ENCODE assay signal across 9 cellular contexts in genomic region chr1:177170756-177171535, GRCh38. TPM values are rescaled to one million over a fixed set of nuclear protein-coding genes. Genes with fewer than 3 reads are reported as not detected.
DNase-seq lines count a peak whose midpoint lies in the region; ATAC-seq, FAIRE-seq and TF ChIP-seq lines count a peak whose summit lies in the region.
"Had no signal": no experiment of that assay in that cellular context is flagged by ENCODE, and none has a peak within 500 bp of the region (broad histone marks: within the 10 kb centered on the region; RNA-seq: fewer than 3 reads in every experiment).

Gene BRINP2, plus strand, starts transcription at chr1:177170958. Its CDS starts 58,919 bp downstream, at chr1:177229877.

- H3K36me3 ChIP-seq in HEK293 (ENCODE audit: control insufficient read depth in 2 of 2, insufficient read depth in 1 of 2, low read length in 2 of 2) (no peaks in the 10 kb centered on the region), ectodermal cell (ENCODE audit: control insufficient read depth, insufficient read depth, low read length) (no peaks in the 10 kb centered on the region)

- FAIRE-seq in D721Med (lab: Jason Lieb, UNC) (peak; percentile 6), RCC 7860 (lab: Jason Lieb, UNC) (no peak)
- FAIRE-seq: islet of Langerhans had no signal

- POLR2A ChIA-PET in HEK293 (lab: Yijun Ruan, JAX), result interaction anchor here (0.7 to 1.2 kb wide), 2 partner anchors 11 to 30 kb away, joined by 3 to 10 read pairs; no protein-coding TSS in a partner anchor

- peak; percentile 85 for DNase-seq in D721Med (ENCODE audit: insufficient read length, low spot score)
- peak; percentile 46 for DNase-seq in NCI-H460 (ENCODE audit: extremely low read depth, low read depth)
- peak; percentile 85 for DNase-seq in middle frontal gyrus (ENCODE audit: extremely low spot score, low spot score)
- no peak for DNase-seq in RCC 7860 (ENCODE audit: low spot score)
- DNase-seq in Kasumi-1 (lab: John Stamatoyannopoulos, UW), result no peak

- TF ChIP-seq CTCF in D721Med (IDR thresholded peaks at IDR 0.05; ENCODE audit: insufficient read depth, missing control alignments) (no peak), HEK293 (tag by site-specific recombination; IDR thresholded peaks at IDR 0.05) (no peak)

- no peak for ATAC-seq in HG02970 (IDR thresholded peaks at IDR 0.05; ENCODE audit: low FRiP score, unreplicated experiment)

- no peak within 1 kb of the TSS for H3K27ac ChIP-seq in HEK293 (ENCODE audit: extremely low read depth, low read depth, low read length)
- no peak within 1 kb of the TSS for H3K27ac ChIP-seq in ectodermal cell (ENCODE audit: insufficient read depth, low read depth, low read length, poor library complexity, severe bottlenecking)

- H3K4me1 ChIP-seq in HEK293 (ENCODE audit: control insufficient read depth, insufficient read depth, low read length) (peaks cover 4% of the 10 kb centered on the region), ectodermal cell (ENCODE audit: control insufficient read depth, insufficient read depth, low read length) (peaks cover 5% of the 10 kb centered on the region)

- peak within 1 kb of the TSS; percentile 46 for H3K4me3 ChIP-seq in HEK293 (ENCODE audit: low read depth, low read length)
- peak within 1 kb of the TSS; percentile 48 for H3K4me3 ChIP-seq in ectodermal cell (ENCODE audit: insufficient read depth, low read depth, low read length)

- WGBS in ectodermal cell, 2 experiments, result 1% methylated on average over 49 of the region's 49 CpGs

- CTCF ChIA-PET in HEK293 (lab: Yijun Ruan, JAX), result interaction anchor here (0.7 to 3.8 kb wide), 3 partner anchors 10 to 268 kb away, joined by 3 to 30 read pairs (median 6); no protein-coding TSS in a partner anchor

- no peaks in the 10 kb centered on the region for H3K9me3 ChIP-seq in HEK293 (ENCODE audit: control insufficient read depth, insufficient read depth, low read depth, low read length)
- H3K9me3 ChIP-seq in ectodermal cell (ENCODE audit: control insufficient read depth, low read length), result no peaks in the 10 kb centered on the region

- peaks cover 94% of the 10 kb centered on the region for H3K27me3 ChIP-seq in ectodermal cell (ENCODE audit: control insufficient read depth, insufficient read depth, low read length, poor library complexity, severe bottlenecking)

TF ChIP-seq in HEK293, 187 proteins besides CTCF, POLR2A, EP300 and RAD21 (continues in another document):
- no peak for TF ChIP-seq ZBTB1 (tag by site-specific recombination; IDR thresholded peaks at IDR 0.05)
- no peak for TF ChIP-seq ZNF626 (tag by site-specific recombination; IDR thresholded peaks at IDR 0.05)
- TF ChIP-seq ZNF501 (tag by site-specific recombination; IDR thresholded peaks at IDR 0.05), result 0 out of 2 replicates have a peak, but pooled peaks have one; percentile 28
- TF ChIP-seq ZBTB20 (tag by site-specific recombination; IDR thresholded peaks at IDR 0.05), result peak; percentile 98
- TF ChIP-seq ZNF366 (tag by site-specific recombination; conservative IDR thresholded peaks at IDR 0.05), result peak; percentile 61; the same call in 1 of the 2 replicates
- no peak for TF ChIP-seq ZNF354C (tag by site-specific recombination; IDR thresholded peaks at IDR 0.05; ENCODE audit: borderline replicate concordance, low read depth)
- no peak for TF ChIP-seq ZNF23 (tag by site-specific recombination; IDR thresholded peaks at IDR 0.05; ENCODE audit: borderline replicate concordance)
- TF ChIP-seq ZNF280D (tag by site-specific recombination; IDR thresholded peaks at IDR 0.05), result no peak
- TF ChIP-seq, protein P1, sequence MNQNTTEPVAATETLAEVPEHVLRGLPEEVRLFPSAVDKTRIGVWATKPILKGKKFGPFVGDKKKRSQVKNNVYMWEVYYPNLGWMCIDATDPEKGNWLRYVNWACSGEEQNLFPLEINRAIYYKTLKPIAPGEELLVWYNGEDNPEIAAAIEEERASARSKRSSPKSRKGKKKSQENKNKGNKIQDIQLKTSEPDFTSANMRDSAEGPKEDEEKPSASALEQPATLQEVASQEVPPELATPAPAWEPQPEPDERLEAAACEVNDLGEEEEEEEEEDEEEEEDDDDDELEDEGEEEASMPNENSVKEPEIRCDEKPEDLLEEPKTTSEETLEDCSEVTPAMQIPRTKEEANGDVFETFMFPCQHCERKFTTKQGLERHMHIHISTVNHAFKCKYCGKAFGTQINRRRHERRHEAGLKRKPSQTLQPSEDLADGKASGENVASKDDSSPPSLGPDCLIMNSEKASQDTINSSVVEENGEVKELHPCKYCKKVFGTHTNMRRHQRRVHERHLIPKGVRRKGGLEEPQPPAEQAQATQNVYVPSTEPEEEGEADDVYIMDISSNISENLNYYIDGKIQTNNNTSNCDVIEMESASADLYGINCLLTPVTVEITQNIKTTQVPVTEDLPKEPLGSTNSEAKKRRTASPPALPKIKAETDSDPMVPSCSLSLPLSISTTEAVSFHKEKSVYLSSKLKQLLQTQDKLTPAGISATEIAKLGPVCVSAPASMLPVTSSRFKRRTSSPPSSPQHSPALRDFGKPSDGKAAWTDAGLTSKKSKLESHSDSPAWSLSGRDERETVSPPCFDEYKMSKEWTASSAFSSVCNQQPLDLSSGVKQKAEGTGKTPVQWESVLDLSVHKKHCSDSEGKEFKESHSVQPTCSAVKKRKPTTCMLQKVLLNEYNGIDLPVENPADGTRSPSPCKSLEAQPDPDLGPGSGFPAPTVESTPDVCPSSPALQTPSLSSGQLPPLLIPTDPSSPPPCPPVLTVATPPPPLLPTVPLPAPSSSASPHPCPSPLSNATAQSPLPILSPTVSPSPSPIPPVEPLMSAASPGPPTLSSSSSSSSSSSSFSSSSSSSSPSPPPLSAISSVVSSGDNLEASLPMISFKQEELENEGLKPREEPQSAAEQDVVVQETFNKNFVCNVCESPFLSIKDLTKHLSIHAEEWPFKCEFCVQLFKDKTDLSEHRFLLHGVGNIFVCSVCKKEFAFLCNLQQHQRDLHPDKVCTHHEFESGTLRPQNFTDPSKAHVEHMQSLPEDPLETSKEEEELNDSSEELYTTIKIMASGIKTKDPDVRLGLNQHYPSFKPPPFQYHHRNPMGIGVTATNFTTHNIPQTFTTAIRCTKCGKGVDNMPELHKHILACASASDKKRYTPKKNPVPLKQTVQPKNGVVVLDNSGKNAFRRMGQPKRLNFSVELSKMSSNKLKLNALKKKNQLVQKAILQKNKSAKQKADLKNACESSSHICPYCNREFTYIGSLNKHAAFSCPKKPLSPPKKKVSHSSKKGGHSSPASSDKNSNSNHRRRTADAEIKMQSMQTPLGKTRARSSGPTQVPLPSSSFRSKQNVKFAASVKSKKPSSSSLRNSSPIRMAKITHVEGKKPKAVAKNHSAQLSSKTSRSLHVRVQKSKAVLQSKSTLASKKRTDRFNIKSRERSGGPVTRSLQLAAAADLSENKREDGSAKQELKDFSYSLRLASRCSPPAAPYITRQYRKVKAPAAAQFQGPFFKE (tag by site-specific recombination; IDR thresholded peaks at IDR 0.05; ENCODE audit: borderline replicate concordance), result no peak
- TF ChIP-seq ZNF335 (tag by site-specific recombination; conservative IDR thresholded peaks at IDR 0.05), result peak; percentile 72
- no peak for TF ChIP-seq ZNF658 (tag by site-specific recombination; IDR thresholded peaks at IDR 0.05)
- TF ChIP-seq ZNF585B (tag by site-specific recombination; IDR thresholded peaks at IDR 0.05), result no peak
- TF ChIP-seq ZNF629 (tag by site-specific recombination; IDR thresholded peaks at IDR 0.05), result no peak
- TF ChIP-seq, protein P2, sequence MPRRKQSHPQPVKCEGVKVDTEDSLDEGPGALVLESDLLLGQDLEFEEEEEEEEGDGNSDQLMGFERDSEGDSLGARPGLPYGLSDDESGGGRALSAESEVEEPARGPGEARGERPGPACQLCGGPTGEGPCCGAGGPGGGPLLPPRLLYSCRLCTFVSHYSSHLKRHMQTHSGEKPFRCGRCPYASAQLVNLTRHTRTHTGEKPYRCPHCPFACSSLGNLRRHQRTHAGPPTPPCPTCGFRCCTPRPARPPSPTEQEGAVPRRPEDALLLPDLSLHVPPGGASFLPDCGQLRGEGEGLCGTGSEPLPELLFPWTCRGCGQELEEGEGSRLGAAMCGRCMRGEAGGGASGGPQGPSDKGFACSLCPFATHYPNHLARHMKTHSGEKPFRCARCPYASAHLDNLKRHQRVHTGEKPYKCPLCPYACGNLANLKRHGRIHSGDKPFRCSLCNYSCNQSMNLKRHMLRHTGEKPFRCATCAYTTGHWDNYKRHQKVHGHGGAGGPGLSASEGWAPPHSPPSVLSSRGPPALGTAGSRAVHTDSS (tag by site-specific recombination; IDR thresholded peaks at IDR 0.05), result no peak
- TF ChIP-seq ZNF202 (tag by site-specific recombination; IDR thresholded peaks at IDR 0.05; ENCODE audit: borderline replicate concordance), result no peak

RNA-seq across cellular contexts. Expression of gene BRINP2, which starts in this region (rescaled TPM):
- 0.92 and 1.2 TPM in 2 replicates for total RNA-seq in NCI-H460 (2014; rRNA removed; shearing (Covaris generic))
- polyA plus RNA-seq in NCI-H460 (2014; cell fraction: nucleus; rRNA removed), result 1.5 and 1.7 TPM in 2 replicates
- polyA plus RNA-seq in ectodermal cell (2013, experiment 1 of 4), result not detected
- 0.12 TPM for polyA plus RNA-seq in ectodermal cell (2013, experiment 2 of 4)
- polyA plus RNA-seq in ectodermal cell (2013, experiment 3 of 4), result 0.16 TPM
- polyA plus RNA-seq in ectodermal cell (2013, experiment 4 of 4), result 0.04 TPM

Comparison
In these comparisons a context has a peak if more than half of its experiments do, and no peak if none do; other contexts are left out.
1. DNase-seq: peak in D721Med (single experiment), NCI-H460 (single experiment) and middle frontal gyrus (single experiment); none in RCC 7860 (single experiment) and Kasumi-1 (0 of 2).